In genomic region chr9:23723672-23724071, GRCh38 we compare ENCODE assay signal across 33 cellular contexts.
DNase-seq lines count a peak whose midpoint lies in the region; ATAC-seq, FAIRE-seq and TF ChIP-seq lines count a peak whose summit lies in the region.
"Had no signal": no experiment of that assay in that cellular context is flagged by ENCODE, and none has a peak within 500 bp of the region (broad histone marks: within the 10 kb centered on the region; RNA-seq: fewer than 3 reads in every experiment).

No MANE protein-coding gene starts in this region.

- TF ChIP-seq CTCF in HepG2 (CRISPR knock-in tag; IDR thresholded peaks at IDR 0.05) (no peak), right lobe of liver (IDR thresholded peaks at IDR 0.05) (no peak), glutamatergic neuron (IDR thresholded peaks at IDR 0.05; ENCODE audit: partially characterized antibody, unreplicated experiment) (no peak)

- TF ChIP-seq POLR2A in HepG2 (IDR thresholded peaks at IDR 0.05; ENCODE audit: insufficient read depth in 1 of 2, low read depth in 2 of 2, low read length in 2 of 2) (no peak), right lobe of liver (IDR thresholded peaks at IDR 0.05) (no peak)

- H3K4me3 ChIP-seq in HepG2 (replicated peaks in 1 of 3; ENCODE audit: insufficient read depth in 1 of 3, low read depth in 2 of 3, low read length in 3 of 3): no peak overlapping the region
- no peak overlapping the region for H3K4me3 ChIP-seq in right lobe of liver
- H3K4me3 ChIP-seq: A549; BLaER1; BLaER1 treated with 17β-estradiol and CSF1 and Interleukin-3, amounts not matched to agents 10 nM and 100 nM had no signal

- no peak for TF ChIP-seq EP300 in HepG2 (IDR thresholded peaks at IDR 0.05; ENCODE audit: low read depth in 2 of 2, low read length in 2 of 2)
- TF ChIP-seq EP300 in HepG2 (CRISPR knock-in tag; IDR thresholded peaks at IDR 0.05; ENCODE audit: borderline replicate concordance): no peak

- CTCF ChIA-PET in HepG2 (lab: Yijun Ruan, JAX; ENCODE audit: low intra/inter-chr PET ratio, low total read pairs): no interaction called here

- peaks cover 28% of the 10 kb centered on the region for H3K27me3 Mint-ChIP-seq in glutamatergic neuron (ENCODE audit: unreplicated experiment)
- H3K27me3 Mint-ChIP-seq: B cell; CD4-positive, alpha-beta memory T cell; CD4-positive, alpha-beta T cell; CD4-positive, CD25-positive, alpha-beta regulatory T cell; CD8-positive, alpha-beta memory T cell had no signal

- peaks cover 0 to 1% of the 10 kb centered on the region in 2 experiments; a peak in 1 of 5 replicates for H3K27me3 ChIP-seq in HepG2 (ENCODE audit: control insufficient read depth in 1 of 2, insufficient read depth in 2 of 2, low read length in 2 of 2)
- no peaks in the 10 kb centered on the region for H3K27me3 ChIP-seq in right lobe of liver
- H3K27me3 ChIP-seq: BE2C; BLaER1; BLaER1 treated with 17β-estradiol and CSF1 and Interleukin-3, amounts not matched to agents 10 nM and 100 nM had no signal

- peaks cover 5% of the 10 kb centered on the region for H3K36me3 Mint-ChIP-seq in glutamatergic neuron (ENCODE audit: unreplicated experiment)
- H3K36me3 Mint-ChIP-seq: CD14-positive monocyte; CD4-positive, alpha-beta memory T cell; CD4-positive, CD25-positive, alpha-beta regulatory T cell; CD8-positive, alpha-beta memory T cell; CD8-positive, alpha-beta T cell had no signal

- H3K27ac ChIP-seq in HepG2 (ENCODE audit: extremely low read length, insufficient read depth, low read length) (no peak overlapping the region), right lobe of liver (no peak overlapping the region)
- H3K27ac ChIP-seq: 22Rv1; A549; BLaER1; BLaER1 treated with 17β-estradiol and CSF1 and Interleukin-3, amounts not matched to agents 10 nM and 100 nM; C4-2B had no signal

- peak overlapping the region; percentile 32 for H3K4me3 Mint-ChIP-seq in glutamatergic neuron (ENCODE audit: unreplicated experiment)
- H3K4me3 Mint-ChIP-seq: B cell; CD14-positive monocyte; CD4-positive, alpha-beta memory T cell; CD4-positive, alpha-beta T cell; CD4-positive, CD25-positive, alpha-beta regulatory T cell; CD8-positive, alpha-beta memory T cell; CD8-positive, alpha-beta T cell had no signal

- in situ Hi-C loops in HepG2 (cut with HindIII; ENCODE audit: extremely low pct_ligation_motif_present, low pct_unique_long_range_greater_than_20kb): no loop called here

- intact Hi-C loops in HepG2 (cut with micrococcal nuclease; ENCODE audit: unreplicated experiment) (no loop called here), right lobe of liver (cut with DNase I) (no loop called here)

- TF ChIP-seq RAD21 in HepG2 (CRISPR knock-in tag; IDR thresholded peaks at IDR 0.05): no peak

- no peaks in the 10 kb centered on the region for H3K79me2 ChIP-seq in HepG2 (ENCODE audit: insufficient read depth, low read length)

- DNase-seq in HepG2 (ENCODE audit: low spot score) (no peak), right lobe of liver (no peak), glutamatergic neuron (no peak)
- DNase-seq: 8988T; ACHN; AML-193; BE2C; C1 segment of cervical spinal cord; Caco-2; Calu3; CD4-positive, alpha-beta memory T cell; CD4-positive, alpha-beta T cell; CD4-positive, CD25-positive, alpha-beta regulatory T cell; CD8-positive, alpha-beta memory T cell; CD8-positive, alpha-beta T cell; COR-L47; DMS 273 treated with DMSO at 0.1 percent for 48 hours; DMS153; DMS53; DMS79; DMS79 treated with DMSO at 0.1 percent for 48 hours; DND-41; EL had no signal

- no peak for FAIRE-seq in HepG2 (lab: Jason Lieb, UNC)
- FAIRE-seq: A204.1, A549, D721Med had no signal

- H3K36me3 ChIP-seq in HepG2 (replicated peaks in 1 of 2; ENCODE audit: control insufficient read depth in 1 of 2, insufficient read depth in 2 of 2, low read length in 2 of 2): no peaks in the 10 kb centered on the region
- H3K36me3 ChIP-seq in right lobe of liver: no peaks in the 10 kb centered on the region
- H3K36me3 ChIP-seq: BE2C; BLaER1; BLaER1 treated with 17β-estradiol and CSF1 and Interleukin-3, amounts not matched to agents 10 nM and 100 nM had no signal

- no peaks in the 10 kb centered on the region for H3K4me1 ChIP-seq in HepG2 (ENCODE audit: insufficient read depth, low read length)
- H3K4me1 ChIP-seq in right lobe of liver: no peaks in the 10 kb centered on the region
- H3K4me1 ChIP-seq: A549; BE2C; BLaER1; BLaER1 treated with 17β-estradiol and CSF1 and Interleukin-3, amounts not matched to agents 10 nM and 100 nM; Caco-2 had no signal

- peaks cover 57% of the 10 kb centered on the region for H3K4me1 Mint-ChIP-seq in glutamatergic neuron (ENCODE audit: low read depth, unreplicated experiment)
- H3K4me1 Mint-ChIP-seq: B cell; CD14-positive monocyte; CD4-positive, alpha-beta memory T cell; CD4-positive, CD25-positive, alpha-beta regulatory T cell; CD8-positive, alpha-beta memory T cell had no signal

- BruUV-seq in HepG2 (replicated peaks; lab: Mats Ljungman, UMichigan): no TSS peak

- H3K27ac Mint-ChIP-seq in glutamatergic neuron (ENCODE audit: unreplicated experiment): peak overlapping the region; percentile 18
- H3K27ac Mint-ChIP-seq: B cell; CD14-positive monocyte; CD4-positive, alpha-beta memory T cell; CD4-positive, alpha-beta T cell; CD4-positive, CD25-positive, alpha-beta regulatory T cell; CD8-positive, alpha-beta memory T cell; CD8-positive, alpha-beta T cell had no signal

- H4K20me1 ChIP-seq in HepG2 (ENCODE audit: insufficient read depth, low read length): no peaks in the 10 kb centered on the region
- H4K20me1 ChIP-seq: BLaER1; BLaER1 treated with 17β-estradiol and CSF1 and Interleukin-3, amounts not matched to agents 10 nM and 100 nM had no signal

- no peaks in the 10 kb centered on the region for H3K9me3 ChIP-seq in HepG2 (ENCODE audit: low read length)
- H3K9me3 ChIP-seq in right lobe of liver: no peaks in the 10 kb centered on the region
- H3K9me3 ChIP-seq: A549; BE2C; BLaER1; BLaER1 treated with 17β-estradiol and CSF1 and Interleukin-3, amounts not matched to agents 10 nM and 100 nM; Caco-2 had no signal

- H3K9ac ChIP-seq in HepG2 (ENCODE audit: insufficient read depth, low read depth, low read length): no peak overlapping the region
- H3K9ac ChIP-seq: BLaER1; BLaER1 treated with 17β-estradiol and CSF1 and Interleukin-3, amounts not matched to agents 10 nM and 100 nM had no signal

- H2AFZ ChIP-seq in HepG2 (ENCODE audit: low read length): no peak overlapping the region

- H3K4me2 ChIP-seq in HepG2 (ENCODE audit: low read depth, low read length): no peak overlapping the region
- H3K4me2 ChIP-seq: A549; BLaER1; BLaER1 treated with 17β-estradiol and CSF1 and Interleukin-3, amounts not matched to agents 10 nM and 100 nM had no signal

- POLR2A ChIA-PET in HepG2 (lab: Yijun Ruan, JAX): no interaction called here

- H3K9me3 Mint-ChIP-seq in glutamatergic neuron (ENCODE audit: unreplicated experiment): peaks cover 51% of the 10 kb centered on the region

- ATAC-seq in HepG2 (no peak), right lobe of liver (no peak), HG03097 (IDR thresholded peaks at IDR 0.05; ENCODE audit: low FRiP score, unreplicated experiment) (no peak)
- ATAC-seq: A549; CD8-positive, alpha-beta T cell had no signal

- WGBS in HepG2 (ENCODE audit: low lambda C conversion rate): 9% methylated on average over 2 of the region's 2 CpGs
- WGBS in right lobe of liver (ENCODE audit: insufficient coverage, low coverage, low lambda C conversion rate, missing lambda C conversion rate): 68% methylated on average over 2 of the region's 2 CpGs

TF ChIP-seq in HepG2, 621 proteins besides CTCF, POLR2A, EP300 and RAD21:
- peak; percentile 91 for TF ChIP-seq MNT (IDR thresholded peaks at IDR 0.05)
- no peak for TF ChIP-seq ZNF34 (CRISPR knock-in tag; IDR thresholded peaks at IDR 0.05; ENCODE audit: borderline replicate concordance)
